8 cellular contexts compared by ENCODE assay signal in genomic region chr11:65439331-65440181, GRCh38. TPM values are rescaled to one million over a fixed set of nuclear protein-coding genes. Genes with fewer than 3 reads are reported as not detected.
DNase-seq lines count a peak whose midpoint lies in the region; ATAC-seq and TF ChIP-seq lines count a peak whose summit lies in the region.

No MANE protein-coding gene starts in this region.

- TF ChIP-seq CTCF in left lung (IDR thresholded peaks at IDR 0.05) (no peak), thyroid gland (IDR thresholded peaks at IDR 0.05) (no peak)

- H3K36me3 ChIP-seq in adipocyte (ENCODE audit: control insufficient read depth, insufficient read depth, low read length, severe bottlenecking) (peaks cover 74% of the 10 kb centered on the region), left lung (peaks cover under 1 to 87% of the 10 kb centered on the region in 2 donors), thyroid gland (peaks cover 39 to 42% of the 10 kb centered on the region in 2 donors)
- H3K36me3 ChIP-seq in effector memory CD4-positive, alpha-beta T cell (ENCODE audit: control insufficient read depth, insufficient read depth, low read length), result peaks cover 37% of the 10 kb centered on the region

- H3K4me3 ChIP-seq in adipocyte (ENCODE audit: low read length) (peak overlapping the region; percentile 31), left lung (no peak overlapping the region), thyroid gland (replicated peaks in 1 of 3) (no peak overlapping the region)
- no peak overlapping the region for H3K4me3 ChIP-seq in effector memory CD4-positive, alpha-beta T cell (ENCODE audit: insufficient read depth, low read depth, low read length, poor library complexity, severe bottlenecking)

- intact Hi-C loops in left lung (cut with DNase I) (no loop called here), thyroid gland (cut with DNase I) (no loop called here)

- 68 to 80% methylated on average over 7 of the region's 7 CpGs for WGBS in thyroid gland, 2 donors

- TF ChIP-seq POLR2A in thyroid gland (IDR thresholded peaks at IDR 0.05), result peak in 1 of 2 donors; percentile 2

- DNase-seq in activated effector memory CD4-positive, alpha-beta T cell treated with anti-CD3 and anti-CD28 coated beads, Interleukin-2, amount 50 U/mL, for 16 hours, result peak; percentile 22
- DNase-seq in activated effector memory CD4-positive, alpha-beta T cell treated with Interleukin-2 at 50 U/mL for 16 hours, result no peak
- DNase-seq in adipocyte (ENCODE audit: low read depth) (peak; percentile 25), left lung (peak in 1 of 2 donors; percentile 19), thyroid gland (peak in 1 of 2 donors; percentile 40), HuH-7.5 (ENCODE audit: low spot score) (no peak)
- DNase-seq in effector memory CD4-positive, alpha-beta T cell, result no peak

- H3K9me3 ChIP-seq in adipocyte (ENCODE audit: control insufficient read depth, low read length), result no peaks in the 10 kb centered on the region
- no peaks in the 10 kb centered on the region for H3K9me3 ChIP-seq in left lung
- no peaks in the 10 kb centered on the region for H3K9me3 ChIP-seq in thyroid gland
- H3K9me3 ChIP-seq in effector memory CD4-positive, alpha-beta T cell (ENCODE audit: control insufficient read depth, low read length), result no peaks in the 10 kb centered on the region

- H3K9ac ChIP-seq in adipocyte (ENCODE audit: low read length), result peak overlapping the region; percentile 56

- no peaks in the 10 kb centered on the region for H3K27me3 ChIP-seq in adipocyte (replicated peaks; ENCODE audit: control insufficient read depth, insufficient read depth, low read length)
- no peaks in the 10 kb centered on the region for H3K27me3 ChIP-seq in left lung
- no peaks in the 10 kb centered on the region for H3K27me3 ChIP-seq in thyroid gland
- no peaks in the 10 kb centered on the region for H3K27me3 ChIP-seq in effector memory CD4-positive, alpha-beta T cell (replicated peaks; ENCODE audit: control insufficient read depth, insufficient read depth, low read length, poor library complexity, severe bottlenecking)

- ATAC-seq in left lung (no peak), HG03196 (IDR thresholded peaks at IDR 0.05; ENCODE audit: unreplicated experiment) (no peak)

- H3K4me1 ChIP-seq in adipocyte (ENCODE audit: control insufficient read depth, insufficient read depth, low read length), result peaks cover 62% of the 10 kb centered on the region
- peaks cover 32 to 92% of the 10 kb centered on the region in 2 donors for H3K4me1 ChIP-seq in left lung
- H3K4me1 ChIP-seq in thyroid gland, result peaks cover 66 to 82% of the 10 kb centered on the region in 2 donors
- peaks cover 13% of the 10 kb centered on the region for H3K4me1 ChIP-seq in effector memory CD4-positive, alpha-beta T cell (ENCODE audit: control insufficient read depth, insufficient read depth, low read length, poor library complexity, severe bottlenecking)

- H3K27ac ChIP-seq in left lung, result peak overlapping the region; percentile 57 to 60
- peak overlapping the region; percentile 82 to 100 (median 87) for H3K27ac ChIP-seq in thyroid gland
- H3K27ac ChIP-seq in effector memory CD4-positive, alpha-beta T cell (ENCODE audit: insufficient read depth, low read length, poor library complexity, severe bottlenecking), result no peak overlapping the region

RNA-seq across cellular contexts. Expression of gene NEAT1, which starts 17.0 kb away (rescaled TPM):
- total RNA-seq in left lung, result 1,000 to 10,000 TPM; 1,146 to 1,441 TPM
- 1,000 to 10,000 TPM in 1 of 4 donors, 100 to 1,000 TPM in 3; 195 to 1,623 (median 652) TPM for total RNA-seq in thyroid gland

RNA-seq across cellular contexts. Expression of gene FRMD8, which starts 53.1 kb away (rescaled TPM):
- total RNA-seq in left lung, result 10 to 100 TPM; 31.7 to 31.9 TPM
- 10 to 100 TPM; 22.5 to 44.9 (median 31.0) TPM for total RNA-seq in thyroid gland

RNA-seq across cellular contexts. Expression of gene SLC25A45, which starts 57.1 kb away (rescaled TPM):
- 1 to 10 TPM; 8.4 to 9.8 TPM for total RNA-seq in left lung
- 10 to 100 TPM; 13.0 to 28.0 (median 20.9) TPM for total RNA-seq in thyroid gland

RNA-seq across cellular contexts. Expression of gene MALAT1, which starts 59.3 kb away (rescaled TPM):
- total RNA-seq in left lung (over 10,000 TPM; 12,400 to 15,875 TPM), thyroid gland (over 10,000 TPM; 20,994 to 36,233 (median 26,043) TPM)

Comparison
In these comparisons a context has a peak if more than half of its experiments do, and no peak if none do; other contexts are left out.
1. DNase-seq: peak in activated effector memory CD4-positive, alpha-beta T cell treated with anti-CD3 and anti-CD28 coated beads, Interleukin-2, amount 50 U/mL, for 16 hours (single experiment) and adipocyte (single experiment); none in activated effector memory CD4-positive, alpha-beta T cell treated with Interleukin-2 at 50 U/mL for 16 hours (single experiment), HuH-7.5 (single experiment) and effector memory CD4-positive, alpha-beta T cell (0 of 3).